ENCODE assay signal across 1 cellular context in genomic region chr16:55622930-55623561, GRCh38.
TF ChIP-seq lines count a peak whose summit lies in the region.

No MANE protein-coding gene starts in this region.

TF ChIP-seq in SK-N-SH treated with all-trans-retinoic acid at 6 μM for 48 hours, 23 proteins besides CTCF, POLR2A, EP300 and RAD21 (continued from another document):
- TF ChIP-seq POU6F1 (CRISPR knock-in tag; IDR thresholded peaks at IDR 0.05; ENCODE audit: borderline replicate concordance, low read depth) (no peak), TOX (CRISPR knock-in tag; IDR thresholded peaks at IDR 0.05; ENCODE audit: borderline replicate concordance) (no peak), TSHZ2 (CRISPR knock-in tag; IDR thresholded peaks at IDR 0.05) (no peak), ZFP3 (CRISPR knock-in tag; IDR thresholded peaks at IDR 0.05) (no peak), ZNF70 (CRISPR knock-in tag; IDR thresholded peaks at IDR 0.05) (no peak), RARB (CRISPR knock-in tag; IDR thresholded peaks at IDR 0.05) (no peak), ARNTL (CRISPR knock-in tag; IDR thresholded peaks at IDR 0.05; ENCODE audit: borderline replicate concordance, low read depth) (no peak), SNAI2 (CRISPR knock-in tag; IDR thresholded peaks at IDR 0.05) (no peak), PPARA (CRISPR knock-in tag; IDR thresholded peaks at IDR 0.05; ENCODE audit: borderline replicate concordance) (no peak), GLIS3 (CRISPR knock-in tag; IDR thresholded peaks at IDR 0.05) (no peak)
